1 cellular context compared by ENCODE assay signal in the genomic region with DNA sequence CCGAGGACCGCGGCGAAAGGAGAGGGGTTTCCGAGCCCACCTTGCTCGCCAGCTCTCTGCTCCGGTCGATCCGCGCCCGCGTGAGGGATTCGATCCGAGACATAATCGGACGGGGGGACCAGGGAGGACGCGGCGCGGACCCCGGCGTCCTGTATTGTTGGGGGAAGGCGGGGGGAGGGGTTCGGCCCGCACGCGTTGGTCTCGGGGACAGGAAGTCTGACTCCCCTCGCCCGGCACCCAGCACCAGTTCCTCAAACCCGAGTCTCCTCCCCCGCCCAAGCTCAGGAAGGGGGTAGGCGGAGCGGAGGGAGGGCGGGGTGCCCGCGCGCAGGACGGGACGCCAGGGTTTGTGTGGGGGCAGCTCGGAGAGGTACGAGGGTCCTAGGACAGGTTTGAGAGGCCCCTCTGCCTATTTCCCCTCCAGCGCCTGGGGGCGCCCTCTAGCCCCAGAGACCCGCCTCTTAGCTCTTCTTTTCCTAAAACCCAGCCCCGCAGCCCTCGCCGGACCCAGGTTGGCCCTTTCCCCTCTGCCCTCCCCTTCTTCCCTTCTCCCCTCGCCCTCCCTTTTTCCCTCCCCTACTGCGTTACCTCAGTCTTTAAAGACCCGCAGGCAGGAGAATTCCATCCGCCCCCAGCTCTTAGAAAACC.
A peak's percentile ranks its signal among the peaks of the same experiment; 100 is the strongest.
TF ChIP-seq lines count a peak whose summit lies in the region.

A gene (minus strand): TSS at position 223 of the 648 bp plus-strand sequence. CDS start 120 bp downstream, at position 103.

TF ChIP-seq in GM12878, 131 proteins besides CTCF, POLR2A, EP300 and RAD21 (continued from another document):
- TF ChIP-seq SMAD5 (IDR thresholded peaks at IDR 0.05; ENCODE audit: low read depth) (peak; percentile 64), PML (IDR thresholded peaks at IDR 0.05; ENCODE audit: low read length) (no peak), PAX5 (IDR thresholded peaks at IDR 0.05; ENCODE audit: borderline replicate concordance, low read depth, low read length) (no peak), TAF1 (IDR thresholded peaks at IDR 0.05; ENCODE audit: borderline replicate concordance, low read depth, low read length) (peak; percentile 94), MYC (IDR thresholded peaks at IDR 0.05; ENCODE audit: insufficient read depth, insufficient read length, insufficient replicate concordance, low read length, severe bottlenecking) (peak; percentile 21), POLR2AphosphoS2 (IDR thresholded peaks at IDR 0.05; ENCODE audit: low read depth, low read length) (peak; percentile 62; the same call in 1 of the 2 replicates), ZNF217 (IDR thresholded peaks at IDR 0.05) (no peak), EGR1 (IDR thresholded peaks at IDR 0.05; ENCODE audit: borderline replicate concordance in 1 of 2, low read depth in 2 of 2, low read length in 2 of 2) (peak in 1 of 2 experiments; percentile 84; a peak in 2 of 3 replicates), IKZF1 (conservative IDR thresholded peaks at IDR 0.05) (0 out of 2 replicates have a peak, but pooled peaks have one; percentile 15), CBFB (IDR thresholded peaks at IDR 0.05; ENCODE audit: low read depth) (0 out of 2 replicates have a peak, but pooled peaks have one; percentile 22)
- TF ChIP-seq, protein P1, sequence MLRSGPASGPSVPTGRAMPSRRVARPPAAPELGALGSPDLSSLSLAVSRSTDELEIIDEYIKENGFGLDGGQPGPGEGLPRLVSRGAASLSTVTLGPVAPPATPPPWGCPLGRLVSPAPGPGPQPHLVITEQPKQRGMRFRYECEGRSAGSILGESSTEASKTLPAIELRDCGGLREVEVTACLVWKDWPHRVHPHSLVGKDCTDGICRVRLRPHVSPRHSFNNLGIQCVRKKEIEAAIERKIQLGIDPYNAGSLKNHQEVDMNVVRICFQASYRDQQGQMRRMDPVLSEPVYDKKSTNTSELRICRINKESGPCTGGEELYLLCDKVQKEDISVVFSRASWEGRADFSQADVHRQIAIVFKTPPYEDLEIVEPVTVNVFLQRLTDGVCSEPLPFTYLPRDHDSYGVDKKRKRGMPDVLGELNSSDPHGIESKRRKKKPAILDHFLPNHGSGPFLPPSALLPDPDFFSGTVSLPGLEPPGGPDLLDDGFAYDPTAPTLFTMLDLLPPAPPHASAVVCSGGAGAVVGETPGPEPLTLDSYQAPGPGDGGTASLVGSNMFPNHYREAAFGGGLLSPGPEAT (IDR thresholded peaks at IDR 0.05; ENCODE audit: low read depth): 0 out of 2 replicates have a peak, but pooled peaks have one; percentile 44
